28 cellular contexts compared by ENCODE assay signal in the genomic region with DNA sequence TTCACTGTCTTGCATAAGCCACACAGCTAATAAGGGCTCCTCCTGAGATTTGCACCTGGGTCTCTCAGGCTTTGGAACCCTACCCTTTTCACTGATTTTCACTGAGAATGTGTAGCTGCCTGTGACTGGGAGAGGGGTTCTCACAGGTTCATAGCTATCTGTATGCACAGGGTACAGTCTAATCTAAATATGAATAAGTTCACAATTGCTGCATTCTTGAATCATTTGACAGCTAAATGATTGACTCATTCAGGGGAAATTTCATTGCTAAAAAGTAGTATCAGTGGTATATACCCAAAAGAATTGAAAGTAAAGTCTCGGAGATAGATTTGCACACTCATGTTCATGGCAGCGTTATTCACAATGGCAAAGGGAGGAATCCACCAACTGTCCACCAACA.
"Had no signal": no experiment of that assay in that cellular context is flagged by ENCODE, and none has a peak within 500 bp of the region (broad histone marks: within the 10 kb centered on the region; RNA-seq: fewer than 3 reads in every experiment).

No MANE protein-coding gene starts in this region.

- ATAC-seq: activated CD4-positive, CD25-positive, alpha-beta regulatory T cell treated with anti-CD3 and anti-CD28 coated beads, Interleukin-2, amount 50 U/mL, for 24 hours; activated CD8-positive, alpha-beta T cell treated with anti-CD3 and anti-CD28 coated beads, Interleukin-2, amount 10 ng/mL, durations not matched to agents 7 days and 5 days; activated T-helper 17 cell treated with anti-CD3 and anti-CD28 coated beads, Interleukin-2, amount 50 U/mL, for 72 hours; left ventricle myocardium superior; right cardiac atrium; SK-N-SH treated with all-trans-retinoic acid at 6 μM for 48 hours; stimulated activated effector memory CD8-positive, alpha-beta T cell treated with anti-CD3 and anti-CD28 coated beads, Interleukin-12 subunit alpha, Interleukin-12 subunit beta, amount 100 ng/mL, for 72 hours had no signal

- H3K27ac ChIP-seq: hepatocyte, neutrophil, parathyroid adenoma, testis, upper lobe of left lung, VCaP had no signal

- H3K36me3 ChIP-seq: breast epithelium, neutrophil, upper lobe of left lung had no signal

- H2AFZ ChIP-seq: hepatocyte, parathyroid adenoma had no signal

- H3K4me3 Mint-ChIP-seq: activated CD8-positive, alpha-beta T cell treated with anti-CD3 and anti-CD28 coated beads, Interleukin-2, amount 10 ng/mL, durations not matched to agents 7 days and 5 days; activated T-helper 17 cell treated with anti-CD3 and anti-CD28 coated beads, Interleukin-2, amount 50 U/mL, for 72 hours; central memory CD8-positive, alpha-beta T cell; nephron; stimulated activated effector memory CD8-positive, alpha-beta T cell treated with anti-CD3 and anti-CD28 coated beads, Interleukin-12 subunit alpha, Interleukin-12 subunit beta, amount 100 ng/mL, for 72 hours; T-helper 2 cell treated with Interferon-gamma antibody and Interleukin-4, amounts not matched to agents 5 μg/mL and 100 μg/mL, for 36 hours had no signal

- H3K9ac ChIP-seq: parathyroid adenoma had no signal

- H3K36me3 Mint-ChIP-seq: activated naive CD4-positive, alpha-beta T cell treated with anti-CD3 and anti-CD28 coated beads, Interleukin-2, amount 50 U/mL, for 72 hours; stimulated activated effector memory CD8-positive, alpha-beta T cell treated with anti-CD3 and anti-CD28 coated beads, Interleukin-12 subunit alpha, Interleukin-12 subunit beta, amount 100 ng/mL, for 72 hours had no signal

- DNase-seq: activated CD4-positive, alpha-beta T cell treated with anti-CD3 and anti-CD28 coated beads, Interleukin-2, amount 50 U/mL, for 1 hour; activated CD8-positive, alpha-beta T cell treated with anti-CD3 and anti-CD28 coated beads, Interleukin-2, amount 10 ng/mL, durations not matched to agents 7 days and 5 days; activated T-cell treated with anti-CD3 and anti-CD28 coated beads, Interleukin-2, amount 50 U/mL, for 1 hour; aorta; foreskin fibroblast; kidney glomerular epithelial cell; left ventricle myocardium superior; mammary epithelial cell; midbrain; right cardiac atrium; small intestine; stimulated activated CD4-positive, alpha-beta T cell treated with anti-CD3 and anti-CD28 coated beads, Interleukin-2, amount 100 ng/mL, for 24 hours; testis; upper lobe of left lung had no signal

- H3K79me2 ChIP-seq: hepatocyte, parathyroid adenoma had no signal

- H3K4me2 ChIP-seq: hepatocyte had no signal

- H3K4me1 Mint-ChIP-seq: activated T-helper 17 cell treated with anti-CD3 and anti-CD28 coated beads, Interleukin-2, amount 50 U/mL, for 72 hours; central memory CD8-positive, alpha-beta T cell; stimulated activated effector memory CD8-positive, alpha-beta T cell treated with anti-CD3 and anti-CD28 coated beads, Interleukin-12 subunit alpha, Interleukin-12 subunit beta, amount 100 ng/mL, for 72 hours had no signal

- H3K27ac Mint-ChIP-seq: activated CD8-positive, alpha-beta T cell treated with anti-CD3 and anti-CD28 coated beads, Interleukin-2, amount 10 ng/mL, durations not matched to agents 7 days and 5 days; activated naive CD4-positive, alpha-beta T cell treated with anti-CD3 and anti-CD28 coated beads, Interleukin-2, amount 50 U/mL, for 72 hours; activated T-helper 17 cell treated with anti-CD3 and anti-CD28 coated beads, Interleukin-2, amount 50 U/mL, for 72 hours; nephron; stimulated activated effector memory CD8-positive, alpha-beta T cell treated with anti-CD3 and anti-CD28 coated beads, Interleukin-12 subunit alpha, Interleukin-12 subunit beta, amount 100 ng/mL, for 72 hours; T-helper 2 cell treated with Interferon-gamma antibody and Interleukin-4, amounts not matched to agents 5 μg/mL and 100 μg/mL, for 36 hours had no signal

- H3K4me3 ChIP-seq: breast epithelium, coronary artery, hepatocyte, testis, upper lobe of left lung had no signal

- H3K27me3 ChIP-seq: breast epithelium, hepatocyte, testis, upper lobe of left lung had no signal

- H3K9me3 ChIP-seq: breast epithelium, neutrophil, testis, upper lobe of left lung had no signal
